Comparison of ENCODE assay signal across 8 cellular contexts in the genomic region with DNA sequence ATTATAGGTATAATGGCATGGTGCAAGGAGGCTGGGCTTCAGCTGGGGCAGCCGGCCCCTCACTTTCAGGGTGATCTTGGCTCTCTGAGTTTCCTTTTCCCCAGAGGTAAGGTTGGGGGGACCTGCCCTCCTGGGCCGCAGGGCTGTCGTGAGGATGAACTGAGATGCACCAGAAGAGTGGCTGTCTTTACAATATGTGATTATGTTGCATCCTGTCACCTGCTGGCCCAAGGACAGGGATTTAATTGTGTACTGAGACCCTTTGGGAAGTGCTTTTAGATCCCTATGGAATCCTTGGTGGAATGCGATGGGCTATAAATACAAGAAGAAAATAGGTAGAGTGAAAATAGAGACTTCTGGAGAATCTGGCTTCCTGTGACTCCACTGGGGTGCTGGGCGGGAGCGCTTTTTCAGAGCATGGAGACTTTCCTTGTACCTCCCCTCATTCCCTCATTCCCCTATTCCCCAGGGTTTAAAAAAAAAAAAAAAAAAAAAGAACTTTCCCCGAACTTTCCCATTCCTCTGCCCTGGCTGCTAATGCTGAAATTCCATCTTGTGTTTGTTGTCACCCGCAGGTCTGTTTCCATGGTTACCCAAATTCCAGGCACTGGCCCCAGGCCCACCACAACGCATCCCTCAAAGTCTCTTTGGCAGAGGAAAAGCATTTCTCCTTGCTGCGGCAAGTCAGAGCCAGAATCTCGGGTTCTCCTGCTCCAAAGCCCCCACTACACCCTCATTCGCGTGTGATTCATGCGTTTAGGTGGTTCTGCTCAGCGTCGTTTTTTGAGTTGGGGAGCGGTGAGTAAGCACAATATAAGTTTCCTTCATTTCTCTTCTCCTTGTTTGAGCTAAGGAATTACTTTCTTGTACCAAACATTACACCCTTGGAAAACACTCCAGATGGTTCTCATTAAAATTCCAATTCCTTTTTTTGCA. TPM values are rescaled to one million over a fixed set of nuclear protein-coding genes. Genes with fewer than 3 reads are reported as not detected.
DNase-seq lines count a peak whose midpoint lies in the region; ATAC-seq lines count a peak whose summit lies in the region.

No MANE protein-coding gene starts in this region.

- H3K36me3 Mint-ChIP-seq in natural killer cell treated with Interleukin-12 subunit alpha and Interleukin-12 subunit beta and Interleukin-15 and Interleukin-18, amount 100 ng/mL, for 72 hours: no peaks in the 10 kb centered on the region

- no peaks in the 10 kb centered on the region for H3K9me3 Mint-ChIP-seq in natural killer cell treated with Interleukin-12 subunit alpha and Interleukin-12 subunit beta and Interleukin-15 and Interleukin-18, amount 100 ng/mL, for 72 hours

- H3K4me3 Mint-ChIP-seq in natural killer cell treated with Interleukin-12 subunit alpha and Interleukin-12 subunit beta and Interleukin-15 and Interleukin-18, amount 100 ng/mL, for 72 hours: no peak overlapping the region

- DNase-seq in EL (peak; percentile 98), anterior cingulate cortex (lab: John Stamatoyannopoulos, UW) (peak in 39 of 58 donors; percentile 2 to 65 (median 29)), hepatic stellate cell (ENCODE audit: low spot score) (peak; percentile 80), renal cortical epithelial cell (ENCODE audit: low read depth) (peak; percentile 76), OCI-M1 (lab: John Stamatoyannopoulos, UW) (no peak)
- no peak for DNase-seq in natural killer cell treated with Interleukin-12 subunit alpha and Interleukin-12 subunit beta and Interleukin-15 and Interleukin-18, amount 100 ng/mL, for 72 hours (ENCODE audit: low spot score)
- no peak for DNase-seq in activated CD4-positive, alpha-beta T cell treated with anti-CD3 and anti-CD28 coated beads for 1 hour
- DNase-seq in activated T-cell treated with anti-CD3 and anti-CD28 coated beads, Interleukin-2, amount 50 U/mL, for 48 hours: no peak

- no peak for ATAC-seq in natural killer cell treated with Interleukin-12 subunit alpha and Interleukin-12 subunit beta and Interleukin-15 and Interleukin-18, amount 100 ng/mL, for 72 hours

- no peaks in the 10 kb centered on the region for H3K4me1 Mint-ChIP-seq in natural killer cell treated with Interleukin-12 subunit alpha and Interleukin-12 subunit beta and Interleukin-15 and Interleukin-18, amount 100 ng/mL, for 72 hours (ENCODE audit: low read depth in 2 of 2)

- H3K27ac Mint-ChIP-seq in natural killer cell treated with Interleukin-12 subunit alpha and Interleukin-12 subunit beta and Interleukin-15 and Interleukin-18, amount 100 ng/mL, for 72 hours: no peak overlapping the region

- H3K27me3 Mint-ChIP-seq in natural killer cell treated with Interleukin-12 subunit alpha and Interleukin-12 subunit beta and Interleukin-15 and Interleukin-18, amount 100 ng/mL, for 72 hours: peaks cover 16 to 28% of the 10 kb centered on the region in 2 donors

RNA-seq across cellular contexts. Expression of a gene that starts 21.8 kb away (rescaled TPM):
- total RNA-seq in renal cortical epithelial cell: 76.6 and 162 TPM in 2 replicates
- 10 to 100 TPM; 13.0 to 15.8 TPM for total RNA-seq in natural killer cell treated with Interleukin-12 subunit alpha and Interleukin-12 subunit beta and Interleukin-15 and Interleukin-18, amount 100 ng/mL, for 72 hours

RNA-seq across cellular contexts. Expression of a gene that starts 21.9 kb away (rescaled TPM):
- total RNA-seq in renal cortical epithelial cell: 10.8 and 31.3 TPM in 2 replicates
- total RNA-seq in natural killer cell treated with Interleukin-12 subunit alpha and Interleukin-12 subunit beta and Interleukin-15 and Interleukin-18, amount 100 ng/mL, for 72 hours: 10 to 100 TPM; 17.1 to 24.1 TPM

Comparison
In these comparisons a context has a peak if more than half of its experiments do, and no peak if none do; other contexts are left out.
1. DNase-seq: peak in EL (single experiment), anterior cingulate cortex (39 of 58), hepatic stellate cell (single experiment) and renal cortical epithelial cell (single experiment); none in natural killer cell treated with Interleukin-12 subunit alpha and Interleukin-12 subunit beta and Interleukin-15 and Interleukin-18, amount 100 ng/mL, for 72 hours (single experiment), activated CD4-positive, alpha-beta T cell treated with anti-CD3 and anti-CD28 coated beads for 1 hour (single experiment), activated T-cell treated with anti-CD3 and anti-CD28 coated beads, Interleukin-2, amount 50 U/mL, for 48 hours (0 of 2) and OCI-M1 (single experiment).